In the genomic region with DNA sequence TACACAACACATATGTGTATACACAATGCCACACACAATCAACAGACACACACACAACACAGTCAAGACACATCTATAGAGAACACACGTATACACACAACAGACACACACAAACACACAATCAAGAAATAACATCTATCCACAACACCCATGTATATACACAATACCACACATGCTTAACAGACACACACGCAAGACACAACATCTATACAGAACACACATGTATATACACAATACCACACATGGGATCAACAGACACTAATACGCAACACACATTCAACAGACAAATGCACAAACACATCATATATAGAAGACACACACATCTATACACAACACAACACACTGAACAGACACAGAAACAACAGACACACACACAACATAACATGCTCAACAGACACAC, we compare ENCODE assay signal across 32 cellular contexts.
"Had no signal": no experiment of that assay in that cellular context is flagged by ENCODE, and none has a peak within 500 bp of the region (broad histone marks: within the 10 kb centered on the region; RNA-seq: fewer than 3 reads in every experiment).

No MANE protein-coding gene starts in this region.

- H3K27me3 ChIP-seq: body of pancreas, foreskin keratinocyte, heart left ventricle had no signal

- H3K27ac ChIP-seq: body of pancreas, esophagus muscularis mucosa, foreskin keratinocyte, gastrocnemius medialis, heart left ventricle, WERI-Rb-1 had no signal

- H3K36me3 Mint-ChIP-seq: activated naive CD8-positive, alpha-beta T cell had no signal

- H3K4me1 ChIP-seq: body of pancreas, esophagus muscularis mucosa, foreskin keratinocyte, gastrocnemius medialis, heart left ventricle had no signal

- H3K9me3 Mint-ChIP-seq: activated CD8-positive, alpha-beta T cell treated with anti-CD3 and anti-CD28 coated beads for 36 hours; activated T-cell treated with anti-CD3 and anti-CD28 coated beads, Interleukin-2, amount 50 U/mL, for 4 hours; activated T-helper 17 cell treated with anti-CD3 and anti-CD28 coated beads, Interleukin-2, amount 50 U/mL, for 72 hours; effector memory CD8-positive, alpha-beta T cell; T-helper 1 cell treated with Interleukin-12 subunit alpha and Interleukin-12 subunit beta and Interleukin-4 antibody, amounts not matched to agents 30 μg/mL and 1 μg/mL, for 36 hours; T-helper 2 cell treated with Interferon-gamma antibody and Interleukin-4, amounts not matched to agents 5 μg/mL and 100 μg/mL, for 36 hours had no signal

- H3K27ac Mint-ChIP-seq: activated CD4-positive, alpha-beta T cell treated with anti-CD3 and anti-CD28 coated beads for 36 hours; activated CD8-positive, alpha-beta T cell treated with anti-CD3 and anti-CD28 coated beads for 36 hours; activated naive CD8-positive, alpha-beta T cell; activated T-helper 17 cell treated with anti-CD3 and anti-CD28 coated beads, Interleukin-2, amount 50 U/mL, for 72 hours; effector memory CD8-positive, alpha-beta T cell; T-helper 1 cell treated with Interleukin-12 subunit alpha and Interleukin-12 subunit beta and Interleukin-4 antibody, amounts not matched to agents 30 μg/mL and 1 μg/mL, for 36 hours; T-helper 2 cell treated with Interferon-gamma antibody and Interleukin-4, amounts not matched to agents 5 μg/mL and 100 μg/mL, for 36 hours had no signal

- ATAC-seq: activated CD4-positive, alpha-beta T cell treated with anti-CD3 and anti-CD28 coated beads for 36 hours; activated CD8-positive, alpha-beta T cell treated with anti-CD3 and anti-CD28 coated beads for 36 hours; activated T-cell treated with anti-CD3 and anti-CD28 coated beads, Interleukin-2, amount 50 U/mL, for 4 hours; activated T-helper 17 cell treated with anti-CD3 and anti-CD28 coated beads, Interleukin-2, amount 50 U/mL, for 72 hours; body of pancreas; effector memory CD8-positive, alpha-beta T cell; foreskin keratinocyte; gastrocnemius medialis; heart left ventricle had no signal

- H3K4me3 ChIP-seq: body of pancreas, esophagus muscularis mucosa, gastrocnemius medialis, heart left ventricle had no signal

- DNase-seq: activated CD4-positive, alpha-beta T cell treated with anti-CD3 and anti-CD28 coated beads for 36 hours; activated CD4-positive, alpha-beta T cell treated with anti-CD3 and anti-CD28 coated beads, Interleukin-2, amount 50 U/mL, for 1 hour; activated CD4-positive, alpha-beta T cell treated with anti-CD3 and anti-CD28 coated beads, Interleukin-2, amount 50 U/mL, for 48 hours; activated CD4-positive, CD25-positive, alpha-beta regulatory T cell; activated CD4-positive, CD25-positive, alpha-beta regulatory T cell treated with anti-CD3 and anti-CD28 coated beads, Interleukin-2, amount 50 U/mL, for 72 hours; activated CD8-positive, alpha-beta memory T cell treated with anti-CD3 and anti-CD28 coated beads for 24 hours; activated CD8-positive, alpha-beta T cell treated with anti-CD3 and anti-CD28 coated beads for 36 hours; activated effector memory CD4-positive, alpha-beta T cell treated with Interleukin-2 at 50 U/mL for 16 hours; activated gamma-delta T cell treated with Interleukin-2 at 50 U/mL for 16 hours; activated naive CD4-positive, alpha-beta T cell treated with anti-CD3 and anti-CD28 coated beads, Interleukin-2, amount 50 U/mL, for 16 hours; activated naive CD4-positive, alpha-beta T cell treated with Interleukin-2 at 50 U/mL for 16 hours; activated T-cell treated with anti-CD3 and anti-CD28 coated beads, Interleukin-2, amount 50 U/mL, for 4 hours; amniotic stem cell; anterior cingulate cortex; body of pancreas; caudate nucleus; cortex of kidney; dermis blood vessel endothelial cell; effector CD4-positive, alpha-beta T cell; effector memory CD8-positive, alpha-beta T cell; erythroblast; foreskin keratinocyte; gastrocnemius medialis; glutamatergic neuron; heart left ventricle; T1000; WERI-Rb-1 had no signal

- H3K4me3 Mint-ChIP-seq: activated CD4-positive, alpha-beta T cell treated with anti-CD3 and anti-CD28 coated beads for 36 hours; activated CD8-positive, alpha-beta T cell treated with anti-CD3 and anti-CD28 coated beads for 36 hours; activated naive CD8-positive, alpha-beta T cell; activated T-cell treated with anti-CD3 and anti-CD28 coated beads, Interleukin-2, amount 50 U/mL, for 4 hours; activated T-helper 17 cell treated with anti-CD3 and anti-CD28 coated beads, Interleukin-2, amount 50 U/mL, for 72 hours; effector memory CD8-positive, alpha-beta T cell; T-helper 1 cell treated with Interleukin-12 subunit alpha and Interleukin-12 subunit beta and Interleukin-4 antibody, amounts not matched to agents 30 μg/mL and 1 μg/mL, for 36 hours; T-helper 2 cell treated with Interferon-gamma antibody and Interleukin-4, amounts not matched to agents 5 μg/mL and 100 μg/mL, for 36 hours had no signal

- H3K36me3 ChIP-seq: esophagus muscularis mucosa, gastrocnemius medialis, heart left ventricle, WERI-Rb-1 had no signal

- H3K9me3 ChIP-seq: body of pancreas, esophagus muscularis mucosa, gastrocnemius medialis, heart left ventricle had no signal

- H3K27me3 Mint-ChIP-seq: activated T-helper 17 cell treated with anti-CD3 and anti-CD28 coated beads, Interleukin-2, amount 50 U/mL, for 72 hours; effector memory CD8-positive, alpha-beta T cell had no signal

- H3K4me1 Mint-ChIP-seq: activated CD4-positive, alpha-beta T cell treated with anti-CD3 and anti-CD28 coated beads for 36 hours; activated T-helper 17 cell treated with anti-CD3 and anti-CD28 coated beads, Interleukin-2, amount 50 U/mL, for 72 hours had no signal
